In the genomic region with DNA sequence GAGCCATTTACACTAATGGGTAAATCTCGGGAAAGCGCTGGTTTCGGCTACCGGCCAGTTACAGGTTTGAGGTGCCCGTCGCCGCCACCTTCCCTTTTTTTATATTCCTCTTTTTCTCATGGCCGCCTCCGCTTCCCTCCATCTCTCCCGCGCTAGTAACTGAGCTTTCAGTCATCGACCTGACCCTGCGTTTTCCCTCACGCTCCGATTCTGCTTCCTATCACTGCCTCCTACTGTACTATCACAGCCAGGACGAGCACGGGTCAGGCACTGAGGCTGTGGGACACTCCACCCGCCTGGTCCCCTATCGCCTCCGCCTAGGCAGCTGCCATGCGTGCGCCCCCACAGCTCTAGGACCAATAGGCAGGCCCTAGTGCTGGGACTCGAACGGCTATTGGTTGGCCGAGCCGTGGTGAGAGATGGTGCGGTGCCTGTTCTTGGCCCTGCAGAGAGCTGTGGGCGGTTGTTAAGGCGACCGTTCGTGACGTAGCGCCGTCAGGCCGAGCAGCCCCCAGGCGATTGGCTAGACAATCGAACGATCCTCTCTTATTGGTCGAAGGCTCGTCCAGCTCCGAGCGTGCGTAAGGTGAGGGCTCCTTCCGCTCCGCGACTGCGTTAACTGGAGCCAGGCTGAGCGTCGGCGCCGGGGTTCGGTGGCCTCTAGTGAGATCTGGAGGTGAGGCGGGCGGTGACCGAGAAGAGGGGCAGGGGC, we compare ENCODE assay signal across 8 cellular contexts. TPM values are rescaled to one million over a fixed set of nuclear protein-coding genes. Genes with fewer than 3 reads are reported as not detected.
A peak's percentile ranks its signal among the peaks of the same experiment; 100 is the strongest.
DNase-seq lines count a peak whose midpoint lies in the region; ATAC-seq and TF ChIP-seq lines count a peak whose summit lies in the region.

A gene (plus strand): TSS at position 596 of the 712 bp plus-strand sequence. CDS start 5,386 bp downstream, outside the sequence.

- TF ChIP-seq POLR2A in ovary (IDR thresholded peaks at IDR 0.05) = peak; percentile 47

- no peak within 1 kb of the TSS for H3K4me3 Mint-ChIP-seq in activated naive CD8-positive, alpha-beta T cell treated with anti-CD3 and anti-CD28 coated beads, Interleukin-2, amount 10 ng/mL, durations not matched to agents 7 days and 5 days

- WGBS in ovary, 3 donors = 0 to 1% (median 0%) methylated on average over 51 to 55 of the region's 55 CpGs

- peaks cover 26% of the 10 kb centered on the region for H3K4me1 Mint-ChIP-seq in activated naive CD8-positive, alpha-beta T cell treated with anti-CD3 and anti-CD28 coated beads, Interleukin-2, amount 10 ng/mL, durations not matched to agents 7 days and 5 days

- peaks cover 9% of the 10 kb centered on the region for H3K36me3 Mint-ChIP-seq in activated naive CD8-positive, alpha-beta T cell treated with anti-CD3 and anti-CD28 coated beads, Interleukin-2, amount 10 ng/mL, durations not matched to agents 7 days and 5 days

- POLR2A ChIA-PET in activated naive CD8-positive, alpha-beta T cell treated with anti-CD3 and anti-CD28 coated beads, Interleukin-2, amount 10 ng/mL, durations not matched to agents 7 days and 5 days (lab: Charles Lee) = interaction anchor here (0.7 to 1.9 kb wide), 17 partner anchors 8 to 839 kb away, joined by 3 to 23 read pairs (median 5); a partner anchor contains a TSS

- no peak within 1 kb of the TSS for H3K27ac Mint-ChIP-seq in activated naive CD8-positive, alpha-beta T cell treated with anti-CD3 and anti-CD28 coated beads, Interleukin-2, amount 10 ng/mL, durations not matched to agents 7 days and 5 days

- intact Hi-C loops in head of caudate nucleus (cut with DNase I) (loop anchor here (2.0 kb wide), 1 partner anchor 174 kb away; a partner anchor contains a TSS), ovary (cut with DNase I) (loop anchor here in 1 of 4 donors (10.0 kb wide), 1 partner anchor 178 kb away; a partner anchor contains a TSS), tibial artery (cut with DNase I; ENCODE audit: low total_unique reads) (loop anchor here (2.0 to 5.0 kb wide), 3 partner anchors 99 to 568 kb away; a partner anchor contains a TSS)

- peak; percentile 98 for DNase-seq in GM12864 (ENCODE audit: low read depth)
- DNase-seq in NCI-H1105 (lab: John Stamatoyannopoulos, UW) = peak; percentile 92
- peak; percentile 97 for DNase-seq in SKM-1 treated with dmso at 0.1 percent for 144 hours (lab: John Stamatoyannopoulos, UW; ENCODE audit: unreplicated experiment)
- DNase-seq in activated naive CD8-positive, alpha-beta T cell treated with anti-CD3 and anti-CD28 coated beads, Interleukin-2, amount 10 ng/mL, durations not matched to agents 7 days and 5 days = peak; percentile 92
- DNase-seq in head of caudate nucleus = peak; percentile 98 to 100 (median 99)
- peak; percentile 97 to 98 (median 97) for DNase-seq in ovary
- DNase-seq in tibial artery = peak; percentile 99

- peak within 1 kb of the TSS; percentile 94 for H3K4me3 ChIP-seq in GM12864 (ENCODE audit: low read depth, low read length)
- H3K4me3 ChIP-seq in ovary = peak within 1 kb of the TSS; percentile 95
- H3K4me3 ChIP-seq in tibial artery = peak within 1 kb of the TSS; percentile 80 to 91

- peak within 1 kb of the TSS; percentile 35 to 82 for H3K27ac ChIP-seq in ovary
- peak within 1 kb of the TSS; percentile 87 to 88 for H3K27ac ChIP-seq in tibial artery

- H3K4me1 ChIP-seq in ovary (ENCODE audit: insufficient read depth) (peaks cover 1% of the 10 kb centered on the region), tibial artery (peaks cover 0 to 17% (median 6%) of the 10 kb centered on the region in 4 donors)

- H3K9me3 Mint-ChIP-seq in activated naive CD8-positive, alpha-beta T cell treated with anti-CD3 and anti-CD28 coated beads, Interleukin-2, amount 10 ng/mL, durations not matched to agents 7 days and 5 days = no peaks in the 10 kb centered on the region

- H3K27me3 ChIP-seq in ovary (no peaks in the 10 kb centered on the region), tibial artery (no peaks in the 10 kb centered on the region)

- TF ChIP-seq EP300 in ovary (IDR thresholded peaks at IDR 0.05) = no peak

- H3K27me3 Mint-ChIP-seq in activated naive CD8-positive, alpha-beta T cell treated with anti-CD3 and anti-CD28 coated beads, Interleukin-2, amount 10 ng/mL, durations not matched to agents 7 days and 5 days = no peaks in the 10 kb centered on the region

- H3K36me3 ChIP-seq in ovary (no peaks in the 10 kb centered on the region), tibial artery (no peaks in the 10 kb centered on the region)

- H3K9me3 ChIP-seq in ovary (no peaks in the 10 kb centered on the region), tibial artery (no peaks in the 10 kb centered on the region)

- ATAC-seq in HG02623 (IDR thresholded peaks at IDR 0.05; ENCODE audit: unreplicated experiment) = peak; percentile 98
- peak; percentile 98 for ATAC-seq in activated naive CD8-positive, alpha-beta T cell treated with anti-CD3 and anti-CD28 coated beads, Interleukin-2, amount 10 ng/mL, durations not matched to agents 7 days and 5 days (ENCODE audit: low read depth)

- TF ChIP-seq CTCF in GM12864 (IDR thresholded peaks at IDR 0.05; ENCODE audit: low read depth, low read length, missing control alignments) (peak; percentile 4), ovary (IDR thresholded peaks at IDR 0.05) (peak in 1 of 3 donors; percentile 3), tibial artery (IDR thresholded peaks at IDR 0.05) (no peak)

RNA-seq across cellular contexts. Expression of the gene that starts here (rescaled TPM):
- total RNA-seq in activated naive CD8-positive, alpha-beta T cell treated with anti-CD3 and anti-CD28 coated beads, Interleukin-2, amount 10 ng/mL, durations not matched to agents 7 days and 5 days = 10 to 100 TPM; 55.2 to 63.9 TPM
- 100 to 1,000 TPM in 1 of 7 donors, 10 to 100 TPM in 6; 13.0 to 140 (median 19.3) TPM for total RNA-seq in ovary
- 100 to 1,000 TPM in 1 of 2 donors, 1 to 10 TPM in 1; 8.3 to 269 TPM for polyA plus RNA-seq in ovary

Comparison
In these comparisons a context has a peak if more than half of its experiments do, and no peak if none do; other contexts are left out.
1. Peak in every context shown above with its lines: DNase-seq, ATAC-seq, H3K4me3 ChIP-seq and H3K27ac ChIP-seq.